Comparison of ENCODE assay signal across 25 cellular contexts in genomic region chr1:6174621-6175410, GRCh38. TPM values are rescaled to one million over a fixed set of nuclear protein-coding genes. Genes with fewer than 3 reads are reported as not detected.
A peak's percentile ranks its signal among the peaks of the same experiment; 100 is the strongest.
DNase-seq lines count a peak whose midpoint lies in the region; ATAC-seq, FAIRE-seq and TF ChIP-seq lines count a peak whose summit lies in the region.
"Had no signal": no experiment of that assay in that cellular context is flagged by ENCODE, and none has a peak within 500 bp of the region (broad histone marks: within the 10 kb centered on the region; RNA-seq: fewer than 3 reads in every experiment).

No MANE protein-coding gene starts in this region.

- H3K4me2 ChIP-seq in K562 (ENCODE audit: insufficient read depth, low read length) = no peak overlapping the region
- H3K4me2 ChIP-seq: A549; BLaER1 treated with 17β-estradiol and CSF1 and Interleukin-3, amounts not matched to agents 10 nM and 100 nM had no signal

- no peak for TF ChIP-seq RAD21 in K562 (CRISPR knock-in tag; conservative IDR thresholded peaks at IDR 0.05 in 1 of 2, IDR thresholded peaks at IDR 0.05 in 1 of 2)

- WGBS in K562 (ENCODE audit: insufficient coverage, low coverage, missing lambda C conversion rate) = 11% methylated on average over 5 of the region's 5 CpGs

- no peak for TF ChIP-seq EP300 in K562 (IDR thresholded peaks at IDR 0.05; ENCODE audit: low read length)

- H3K4me1 ChIP-seq in K562 (replicated peaks in 1 of 2; ENCODE audit: control insufficient read depth in 2 of 2, insufficient read depth in 2 of 2, low read length in 2 of 2) (peaks cover 0 to 34% of the 10 kb centered on the region in 2 experiments; a peak in 2 of 5 replicates), kidney (ENCODE audit: control insufficient read depth in 1 of 2, insufficient read depth in 1 of 2, low read depth in 1 of 2, low read length in 2 of 2) (peaks cover 0 to 6% of the 10 kb centered on the region in 2 donors)
- H3K4me1 ChIP-seq: BE2C had no signal

- no peaks in the 10 kb centered on the region for H3K79me2 ChIP-seq in K562 (ENCODE audit: control insufficient read depth, insufficient read depth, low read length)

- POLR2A ChIA-PET in K562 (lab: Yijun Ruan, JAX) = interaction anchor here (0.8 kb wide), 1 partner anchor 15 kb away, joined by 3 read pairs; no protein-coding TSS in a partner anchor

- H4K20me1 ChIP-seq in K562 (replicated peaks; ENCODE audit: control insufficient read depth, insufficient read depth, low read length) = peaks cover 29% of the 10 kb centered on the region

- H3K4me3 ChIP-seq in K562 (no peak overlapping the region), kidney (ENCODE audit: low read length in 2 of 2) (no peak overlapping the region)
- H3K4me3 ChIP-seq: A549; BLaER1 treated with 17β-estradiol and CSF1 and Interleukin-3, amounts not matched to agents 10 nM and 100 nM had no signal

- FAIRE-seq in HTR-8/SVneo (lab: Jason Lieb, UNC) = peak; percentile 83
- no peak for FAIRE-seq in K562 (lab: Jason Lieb, UNC)
- no peak for FAIRE-seq in kidney (lab: Jason Lieb, UNC)
- FAIRE-seq: A549, D721Med, GM12891, GM18507 had no signal

- TF ChIP-seq POLR2A in K562 (conservative IDR thresholded peaks at IDR 0.05) = no peak

- no peak overlapping the region for H3K27ac ChIP-seq in K562 (ENCODE audit: extremely low read depth, low read depth, low read length)
- no peak overlapping the region for H3K27ac ChIP-seq in kidney (ENCODE audit: low read depth in 2 of 2, low read length in 2 of 2)
- H3K27ac ChIP-seq: A549; BLaER1 treated with 17β-estradiol and CSF1 and Interleukin-3, amounts not matched to agents 10 nM and 100 nM had no signal

- no peaks in the 10 kb centered on the region for H3K9me1 ChIP-seq in K562 (ENCODE audit: control insufficient read depth, insufficient read depth, low read length)

- TF ChIP-seq CTCF in K562 (IDR thresholded peaks at IDR 0.05 in 2 of 3, conservative IDR thresholded peaks at IDR 0.05 in 1 of 3; ENCODE audit: insufficient read depth in 2 of 3, low read depth in 1 of 3, low read length in 3 of 3) (no peak), kidney (IDR thresholded peaks at IDR 0.05; ENCODE audit: borderline replicate concordance, extremely low read depth, insufficient read depth) (no peak)

- H3K36me3 ChIP-seq in K562 (ENCODE audit: control insufficient read depth, insufficient read depth, low read length) = no peaks in the 10 kb centered on the region
- H3K36me3 ChIP-seq in kidney (ENCODE audit: control insufficient read depth in 1 of 2, insufficient read depth in 2 of 2, low read length in 2 of 2) = no peaks in the 10 kb centered on the region
- H3K36me3 ChIP-seq: BE2C; BLaER1 treated with 17β-estradiol and CSF1 and Interleukin-3, amounts not matched to agents 10 nM and 100 nM had no signal

- DNase-seq in HTR-8/SVneo (ENCODE audit: insufficient read length, low spot score) (no peak), K562 (ENCODE audit: extremely low read depth in 1 of 4, low spot score in 3 of 4) (no peak), kidney (peak; percentile 15)
- DNase-seq in activated naive CD4-positive, alpha-beta T cell treated with Interleukin-2 at 50 U/mL for 16 hours = no peak
- DNase-seq: 8988T; ACHN; AML-193; BE2C; CD4-positive, alpha-beta T cell; DMS 273 treated with DMSO at 0.1 percent for 48 hours; DMS79 treated with DMSO at 0.1 percent for 48 hours; GF-D8; H9; HFFc6 had no signal

- no peak overlapping the region for H2AFZ ChIP-seq in K562 (ENCODE audit: low read depth, low read length)

- H3K27me3 ChIP-seq in K562 (ENCODE audit: control insufficient read depth in 2 of 2, insufficient read depth in 2 of 2, low read length in 2 of 2) = peaks cover 0 to 28% of the 10 kb centered on the region in 2 experiments; a peak in 2 of 5 replicates

- H3K9ac ChIP-seq in K562 (ENCODE audit: insufficient read depth in 1 of 2, low read depth in 2 of 2, low read length in 2 of 2) (no peak overlapping the region), kidney (ENCODE audit: low read length in 2 of 2) (no peak overlapping the region)
- H3K9ac ChIP-seq: BLaER1 treated with 17β-estradiol and CSF1 and Interleukin-3, amounts not matched to agents 10 nM and 100 nM had no signal

- no TSS peak for BruUV-seq in K562 (replicated peaks; lab: Mats Ljungman, UMichigan)

- intact Hi-C loops in K562 (cut with micrococcal nuclease) (no loop called here), kidney (cut with DNase I) (no loop called here)

- no peaks in the 10 kb centered on the region for H3K9me3 ChIP-seq in K562 (replicated peaks; ENCODE audit: control insufficient read depth, insufficient read depth, low read depth, low read length)
- H3K9me3 ChIP-seq in kidney (ENCODE audit: control insufficient read depth in 1 of 2, low read length in 2 of 2) = no peaks in the 10 kb centered on the region
- H3K9me3 ChIP-seq: A549, BE2C had no signal

- in situ Hi-C loops in K562 (cut with MboI) = no loop called here

- CTCF ChIA-PET in K562 (lab: Yijun Ruan, JAX; ENCODE audit: low intra/inter-chr PET ratio) = no interaction called here

- no peak for ATAC-seq in K562
- ATAC-seq in HG03175 (IDR thresholded peaks at IDR 0.05; ENCODE audit: unreplicated experiment) = no peak
- no peak for ATAC-seq in HG02970 (IDR thresholded peaks at IDR 0.05; ENCODE audit: low FRiP score, unreplicated experiment)
- ATAC-seq in GM19397 (IDR thresholded peaks at IDR 0.05; ENCODE audit: unreplicated experiment) = no peak
- ATAC-seq: A549, HCT116 had no signal

TF ChIP-seq in K562, 482 proteins besides CTCF, POLR2A, EP300 and RAD21 (continues in another document):
- TF ChIP-seq CTBP1 (IDR thresholded peaks at IDR 0.05; ENCODE audit: borderline replicate concordance) = peak; percentile 16; the same call in 1 of the 2 replicates
- peak in 1 of 2 experiments; percentile 17; a peak in 1 of 4 replicates for TF ChIP-seq KDM1A (IDR thresholded peaks at IDR 0.05)

RNA-seq across cellular contexts. Expression of gene CHD5, which starts 5.3 kb away (rescaled TPM):
- 0.56 and 1.7 TPM in 2 replicates for total RNA-seq in K562 (2011; cell fraction: chromatin; rRNA removed; ENCODE audit: low replicate concordance)
- 0.53 and 0.67 TPM in 2 replicates for total RNA-seq in K562 (2011; cell fraction: nucleolus; rRNA removed)
- total RNA-seq in K562 (2011; cell fraction: nucleoplasm; rRNA removed) = 0.23 and 0.37 TPM in 2 replicates
- total RNA-seq in K562 (2014; rRNA removed) = 0.18 and 0.49 TPM in 2 replicates
- 0.04 and 0.06 TPM in 2 replicates for total RNA-seq in K562 (2014; rRNA removed; fragmentation: Illumina TruSeq; extraction: Trizol)
- 0.04 and 0.07 TPM in 2 replicates for total RNA-seq in K562 (2015; rRNA removed; fragmentation: Illumina TruSeq; extraction: Trizol)
- 0.09 and 0.16 TPM in 2 replicates for total RNA-seq in K562 (2021)
- polyA plus RNA-seq in K562 (2011; rRNA removed) = 0.11 and 0.16 TPM in 2 replicates
- 0.07 and 0.16 TPM in 2 replicates for polyA plus RNA-seq in K562 (2011; cell fraction: cytosol; rRNA removed)
- polyA plus RNA-seq in K562 (2011; cell fraction: nucleus; rRNA removed) = 0.75 and 1.2 TPM in 2 replicates
- polyA plus RNA-seq in K562 (2012) = 0.09 and 0.18 TPM in 2 replicates
- polyA plus RNA-seq in K562 (2014; fragmentation: Illumina TruSeq; extraction: Trizol) = 0.03 and 0.39 TPM in 2 replicates
- not detected for polyA plus RNA-seq in K562 (2014; fragmentation: Nextera tagmentation; extraction: Ambion mirVana)
- polyA plus RNA-seq in K562 (2014; rRNA removed) = 0.51 and 0.52 TPM in 2 replicates
- polyA minus RNA-seq in K562 (2011; rRNA and poly(A)+ RNA removed) = 0.11 and 0.15 TPM in 2 replicates
- not detected in 2 replicates for polyA minus RNA-seq in K562 (2011; cell fraction: cytosol; rRNA and poly(A)+ RNA removed)
- 0.67 TPM in 2 replicates for polyA minus RNA-seq in K562 (2011; cell fraction: nucleus; rRNA and poly(A)+ RNA removed)
- total RNA-seq in kidney = 0.85 TPM
- 0.54 TPM for polyA plus RNA-seq in kidney (ENCODE audit: insufficient read depth, low read depth, low replicate concordance)
- polyA plus RNA-seq: CD14-positive monocyte; CD8-positive, alpha-beta memory T cell had no signal

RNA-seq across cellular contexts. Expression of gene RPL22, which starts 24.6 kb away (rescaled TPM):
- 123 and 176 TPM in 2 replicates for total RNA-seq in K562 (2011; cell fraction: chromatin; rRNA removed; ENCODE audit: low replicate concordance)
- total RNA-seq in K562 (2011; cell fraction: nucleolus; rRNA removed) = 90.0 and 92.7 TPM in 2 replicates
- 151 and 187 TPM in 2 replicates for total RNA-seq in K562 (2011; cell fraction: nucleoplasm; rRNA removed)
- 344 and 467 TPM in 2 replicates for total RNA-seq in K562 (2014; rRNA removed)
- 1,165 and 1,306 TPM in 2 replicates for total RNA-seq in K562 (2014; rRNA removed; fragmentation: Illumina TruSeq; extraction: Trizol)
- total RNA-seq in K562 (2015; rRNA removed; fragmentation: Illumina TruSeq; extraction: Trizol) = 548 and 579 TPM in 2 replicates
- total RNA-seq in K562 (2021) = 578 and 629 TPM in 2 replicates
- polyA plus RNA-seq in K562 (2011; rRNA removed) = 446 and 607 TPM in 2 replicates
- 48.5 and 166 TPM in 2 replicates for polyA plus RNA-seq in K562 (2011; cell fraction: cytosol; rRNA removed)
- 62.0 and 114 TPM in 2 replicates for polyA plus RNA-seq in K562 (2011; cell fraction: nucleus; rRNA removed)
- polyA plus RNA-seq in K562 (2012) = 1,489 and 2,642 TPM in 2 replicates
- polyA plus RNA-seq in K562 (2014; fragmentation: Illumina TruSeq; extraction: Trizol) = 658 and 673 TPM in 2 replicates
- 100 to 1,000 TPM; 581 to 618 TPM for polyA plus RNA-seq in K562 (2014; fragmentation: Nextera tagmentation; extraction: Ambion mirVana)
- polyA plus RNA-seq in K562 (2014; rRNA removed) = 542 and 593 TPM in 2 replicates
- 169 and 228 TPM in 2 replicates for polyA minus RNA-seq in K562 (2011; rRNA and poly(A)+ RNA removed)
- 72.4 and 86.6 TPM in 2 replicates for polyA minus RNA-seq in K562 (2011; cell fraction: cytosol; rRNA and poly(A)+ RNA removed)
- polyA minus RNA-seq in K562 (2011; cell fraction: nucleus; rRNA and poly(A)+ RNA removed) = 44.0 and 81.2 TPM in 2 replicates
- total RNA-seq in kidney = 377 TPM
- 605 TPM for polyA plus RNA-seq in kidney (ENCODE audit: insufficient read depth, low read depth, low replicate concordance)

RNA-seq across cellular contexts. Expression of gene RNF207, which starts 31.1 kb away (rescaled TPM):
- 82.0 and 222 TPM in 2 replicates for total RNA-seq in K562 (2011; cell fraction: chromatin; rRNA removed; ENCODE audit: low replicate concordance)
- 147 and 149 TPM in 2 replicates for total RNA-seq in K562 (2011; cell fraction: nucleolus; rRNA removed)
- 90.3 and 94.3 TPM in 2 replicates for total RNA-seq in K562 (2011; cell fraction: nucleoplasm; rRNA removed)
- total RNA-seq in K562 (2014; rRNA removed) (16.8 and 17.8 TPM in 2 replicates), K562 (2014; rRNA removed; fragmentation: Illumina TruSeq; extraction: Trizol) (5.3 and 7.0 TPM in 2 replicates), K562 (2015; rRNA removed; fragmentation: Illumina TruSeq; extraction: Trizol) (10.9 and 12.9 TPM in 2 replicates), K562 (2021) (21.7 and 26.6 TPM in 2 replicates), kidney (43.6 TPM)
- polyA plus RNA-seq in K562 (2011; rRNA removed) (10.8 and 17.6 TPM in 2 replicates), K562 (2014; fragmentation: Illumina TruSeq; extraction: Trizol) (13.4 and 14.7 TPM in 2 replicates), K562 (2014; fragmentation: Nextera tagmentation; extraction: Ambion mirVana) (1 to 10 TPM; 2.7 to 4.3 TPM), K562 (2014; rRNA removed) (30.6 and 37.1 TPM in 2 replicates), kidney (ENCODE audit: insufficient read depth, low read depth, low replicate concordance) (7.7 TPM)
- 7.7 and 14.1 TPM in 2 replicates for polyA plus RNA-seq in K562 (2011; cell fraction: cytosol; rRNA removed)
- 96.4 and 160 TPM in 2 replicates for polyA plus RNA-seq in K562 (2011; cell fraction: nucleus; rRNA removed)
- polyA plus RNA-seq in K562 (2012) = 12.5 and 17.6 TPM in 2 replicates
- 4.7 and 5.8 TPM in 2 replicates for polyA minus RNA-seq in K562 (2011; rRNA and poly(A)+ RNA removed)
- polyA minus RNA-seq in K562 (2011; cell fraction: cytosol; rRNA and poly(A)+ RNA removed) = 9.4 and 12.2 TPM in 2 replicates
- 44.0 and 47.4 TPM in 2 replicates for polyA minus RNA-seq in K562 (2011; cell fraction: nucleus; rRNA and poly(A)+ RNA removed)
